17 cellular contexts compared by ENCODE assay signal in genomic region chr20:25224941-25225340, GRCh38. TPM values are rescaled to one million over a fixed set of nuclear protein-coding genes. Genes with fewer than 3 reads are reported as not detected.
DNase-seq lines count a peak whose midpoint lies in the region; ATAC-seq, FAIRE-seq and TF ChIP-seq lines count a peak whose summit lies in the region.
"Had no signal": no experiment of that assay in that cellular context is flagged by ENCODE, and none has a peak within 500 bp of the region (broad histone marks: within the 10 kb centered on the region; RNA-seq: fewer than 3 reads in every experiment).

No MANE protein-coding gene starts in this region.

- no peak for TF ChIP-seq POLR2A in A549 (IDR thresholded peaks at IDR 0.05; ENCODE audit: low read length)

- H3K9me3 Mint-ChIP-seq in chondrocyte (ENCODE audit: low read depth): no peaks in the 10 kb centered on the region
- H3K9me3 Mint-ChIP-seq in activated naive CD4-positive, alpha-beta T cell treated with anti-CD3 and anti-CD28 coated beads for 36 hours: no peaks in the 10 kb centered on the region
- H3K9me3 Mint-ChIP-seq: H9 had no signal

- H3K36me3 ChIP-seq in BE2C: no peaks in the 10 kb centered on the region; the same call in 1 of the 2 replicates

- no peak overlapping the region for H3K27ac Mint-ChIP-seq in chondrocyte (ENCODE audit: unreplicated experiment)
- no peak overlapping the region for H3K27ac Mint-ChIP-seq in activated naive CD4-positive, alpha-beta T cell treated with anti-CD3 and anti-CD28 coated beads for 36 hours
- H3K27ac Mint-ChIP-seq: H9 had no signal

- DNase-seq in A549 (ENCODE audit: low read depth in 1 of 2, low spot score in 1 of 2): no peak
- peak; percentile 24 for DNase-seq in D341Med (ENCODE audit: low spot score)
- peak; percentile 85 for DNase-seq in chondrocyte (ENCODE audit: low spot score)
- DNase-seq in mesenteric fat pad (ENCODE audit: low spot score): peak; percentile 87
- DNase-seq in BE2C: no peak
- no peak for DNase-seq in activated naive CD4-positive, alpha-beta T cell treated with anti-CD3 and anti-CD28 coated beads for 36 hours
- DNase-seq in retina: no peak
- DNase-seq: ACHN, DMS153, EL, H9, MV-4-11, NCI-H1417 treated with DMSO at 0.1 percent for 48 hours, NCI-H2029, NCI-H2171 treated with DMSO at 0.1 percent for 48 hours, NCI-H774 had no signal

- 94% methylated on average over 16 of the region's 16 CpGs for WGBS in A549 (ENCODE audit: missing lambda C conversion rate)

- FAIRE-seq in A549 (lab: Jason Lieb, UNC): no peak
- FAIRE-seq: RCC 7860 had no signal

- H3K27me3 ChIP-seq in BE2C: no peaks in the 10 kb centered on the region

- no peak for TF ChIP-seq RAD21 in A549 (conservative IDR thresholded peaks at IDR 0.05 in 1 of 2, IDR thresholded peaks at IDR 0.05 in 1 of 2)

- H3K4me1 Mint-ChIP-seq in chondrocyte (ENCODE audit: low read depth): peaks cover 62% of the 10 kb centered on the region
- H3K4me1 Mint-ChIP-seq in activated naive CD4-positive, alpha-beta T cell treated with anti-CD3 and anti-CD28 coated beads for 36 hours (ENCODE audit: low read depth): peaks cover 5% of the 10 kb centered on the region

- TF ChIP-seq CTCF in A549 (IDR thresholded peaks at IDR 0.05): no peak
- no peak for TF ChIP-seq CTCF in chondrocyte (IDR thresholded peaks at IDR 0.05)
- TF ChIP-seq CTCF in BE2C (IDR thresholded peaks at IDR 0.05; ENCODE audit: low read depth, low read length): no peak

- intact Hi-C loops in activated naive CD4-positive, alpha-beta T cell treated with anti-CD3 and anti-CD28 coated beads for 36 hours (cut with micrococcal nuclease): no loop called here

- H3K36me3 Mint-ChIP-seq in chondrocyte (ENCODE audit: low read depth): peaks cover 3% of the 10 kb centered on the region
- H3K36me3 Mint-ChIP-seq in activated naive CD4-positive, alpha-beta T cell treated with anti-CD3 and anti-CD28 coated beads for 36 hours (ENCODE audit: low read depth): peaks cover 5% of the 10 kb centered on the region

- no peak overlapping the region for H3K4me2 ChIP-seq in A549

- H3K9me3 ChIP-seq in A549 (no peaks in the 10 kb centered on the region), BE2C (no peaks in the 10 kb centered on the region)

- ATAC-seq in A549: no peak

- peaks cover 63% of the 10 kb centered on the region for H3K4me1 ChIP-seq in A549
- peaks cover 17% of the 10 kb centered on the region for H3K4me1 ChIP-seq in BE2C

- no peaks in the 10 kb centered on the region for H3K27me3 Mint-ChIP-seq in chondrocyte (ENCODE audit: low read depth)
- no peaks in the 10 kb centered on the region for H3K27me3 Mint-ChIP-seq in activated naive CD4-positive, alpha-beta T cell treated with anti-CD3 and anti-CD28 coated beads for 36 hours (ENCODE audit: low read depth)

- TF ChIP-seq EP300 in A549 (IDR thresholded peaks at IDR 0.05): no peak

- CTCF ChIA-PET in A549 (lab: Yijun Ruan, JAX): interaction anchor here (0.8 to 18.2 kb wide), 6 partner anchors 8 to 70 kb away, joined by 3 to 300 read pairs (median 10); partner anchors contain the start of genes ENTPD6 and PYGB
- CTCF ChIA-PET in activated naive CD4-positive, alpha-beta T cell treated with anti-CD3 and anti-CD28 coated beads for 36 hours (lab: Charles Lee): no interaction called here

- H3K4me3 Mint-ChIP-seq in chondrocyte (ENCODE audit: unreplicated experiment): no peak overlapping the region
- H3K4me3 Mint-ChIP-seq in activated naive CD4-positive, alpha-beta T cell treated with anti-CD3 and anti-CD28 coated beads for 36 hours: no peak overlapping the region
- H3K4me3 Mint-ChIP-seq: H9 had no signal

- H3K4me3 ChIP-seq in A549: no peak overlapping the region
- no peak overlapping the region for H3K4me3 ChIP-seq in BE2C (ENCODE audit: low read depth, low read length)

- H3K27ac ChIP-seq in A549: peak overlapping the region; percentile 79 to 88; a peak in 4 of 6 replicates

- POLR2A ChIA-PET in A549 (lab: Yijun Ruan, JAX): interaction anchor here (0.6 to 5.4 kb wide), 4 partner anchors 8 to 161 kb away, joined by 3 to 67 read pairs (median 7); partner anchors contain the start of genes ENTPD6 and PYGB

TF ChIP-seq in A549, 52 proteins besides CTCF, POLR2A, EP300 and RAD21:
- TF ChIP-seq TP53 (CRISPR knock-in tag; IDR thresholded peaks at IDR 0.05): no peak
- no peak for TF ChIP-seq E2F6 (IDR thresholded peaks at IDR 0.05; ENCODE audit: borderline replicate concordance, low read depth)
- no peak for TF ChIP-seq CBX8 (IDR thresholded peaks at IDR 0.05)
- no peak for TF ChIP-seq ZFP36 (IDR thresholded peaks at IDR 0.05; ENCODE audit: borderline replicate concordance, partially characterized antibody)
- TF ChIP-seq FOSB (CRISPR knock-in tag; IDR thresholded peaks at IDR 0.05): no peak
- TF ChIP-seq FOXS1 (CRISPR knock-in tag; IDR thresholded peaks at IDR 0.05): no peak
- no peak for TF ChIP-seq CBX2 (IDR thresholded peaks at IDR 0.05; ENCODE audit: borderline replicate concordance, low read depth)
- TF ChIP-seq RARB (CRISPR knock-in tag; IDR thresholded peaks at IDR 0.05): no peak
- no peak for TF ChIP-seq BHLHE40 (IDR thresholded peaks at IDR 0.05; ENCODE audit: low read depth, low read length)
- no peak for TF ChIP-seq TFCP2L1 (CRISPR knock-in tag; IDR thresholded peaks at IDR 0.05)
- no peak for TF ChIP-seq CEBPB (IDR thresholded peaks at IDR 0.05)
- no peak for TF ChIP-seq HOXB13 (CRISPR knock-in tag; IDR thresholded peaks at IDR 0.05; ENCODE audit: low read depth)

RNA-seq across cellular contexts. Expression of gene PYGB, which starts 22.9 kb away (rescaled TPM):
- 100 and 113 TPM in 2 replicates for polyA plus RNA-seq in A549 (2011; rRNA removed)
- polyA plus RNA-seq in A549 (2012; cell fraction: cytosol; rRNA removed): 80.7 and 98.5 TPM in 2 replicates
- 252 and 288 TPM in 2 replicates for polyA plus RNA-seq in A549 (2012; cell fraction: nucleus; rRNA removed)
- polyA plus RNA-seq in A549 (2017; fragmentation: RNase III; extraction: RNeasy Plus Mini Kit Qiagen cat#74134 plus additional on column Dnase treatment): 85.5 to 93.7 TPM (median 93.2 TPM) in 3 replicates
- polyA minus RNA-seq in A549 (2011; rRNA and poly(A)+ RNA removed): 178 and 188 TPM in 2 replicates
- total RNA-seq in chondrocyte: 130 to 171 TPM (median 170 TPM) in 3 replicates
- total RNA-seq in mesenteric fat pad: 121 TPM
- 58.6 TPM for polyA plus RNA-seq in BE2C (2012; ENCODE audit: insufficient read depth, insufficient read length, low read depth)
- total RNA-seq in activated naive CD4-positive, alpha-beta T cell treated with anti-CD3 and anti-CD28 coated beads for 36 hours: 10 to 100 TPM; 19.6 to 20.0 TPM

RNA-seq across cellular contexts. Expression of gene ENTPD6, which starts 29.4 kb away (rescaled TPM):
- polyA plus RNA-seq in A549 (2011; rRNA removed) (85.7 and 95.4 TPM in 2 replicates), A549 (2017; fragmentation: RNase III; extraction: RNeasy Plus Mini Kit Qiagen cat#74134 plus additional on column Dnase treatment) (86.9 to 90.0 TPM (median 87.0 TPM) in 3 replicates)
- polyA plus RNA-seq in A549 (2012; cell fraction: cytosol; rRNA removed): 121 and 136 TPM in 2 replicates
- polyA plus RNA-seq in A549 (2012; cell fraction: nucleus; rRNA removed): 433 and 486 TPM in 2 replicates
- 77.7 and 83.6 TPM in 2 replicates for polyA minus RNA-seq in A549 (2011; rRNA and poly(A)+ RNA removed)
- total RNA-seq in chondrocyte (42.2 to 53.5 TPM (median 50.3 TPM) in 3 replicates), mesenteric fat pad (54.3 TPM)
- polyA plus RNA-seq in BE2C (2012; ENCODE audit: insufficient read depth, insufficient read length, low read depth): 91.1 TPM
- total RNA-seq in activated naive CD4-positive, alpha-beta T cell treated with anti-CD3 and anti-CD28 coated beads for 36 hours: 10 to 100 TPM; 63.6 to 66.6 TPM

Comparison
In these comparisons a context has a peak if more than half of its experiments do, and no peak if none do; other contexts are left out.
1. DNase-seq: peak in D341Med (single experiment), chondrocyte (single experiment) and mesenteric fat pad (single experiment); none in A549 (0 of 2), BE2C (single experiment), activated naive CD4-positive, alpha-beta T cell treated with anti-CD3 and anti-CD28 coated beads for 36 hours (single experiment) and retina (single experiment).